8 cellular contexts compared by ENCODE assay signal in the genomic region with DNA sequence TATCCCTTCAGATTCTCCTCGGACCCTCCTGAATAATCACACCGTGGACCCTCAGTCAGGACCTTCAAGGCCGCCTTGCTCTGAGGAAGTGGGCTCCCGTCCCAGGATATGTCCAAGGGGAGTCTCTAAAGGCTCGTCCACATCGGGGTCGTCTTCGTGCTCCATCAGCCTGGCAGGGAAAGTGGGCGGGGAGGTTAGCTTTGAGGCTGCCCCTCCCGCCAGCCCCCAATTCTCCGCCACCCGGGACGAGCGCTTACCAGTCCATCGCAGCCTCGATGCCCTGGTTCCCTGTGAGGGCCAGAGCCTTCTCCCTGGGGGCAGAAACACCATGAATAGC. TPM values are rescaled to one million over a fixed set of nuclear protein-coding genes. Genes with fewer than 3 reads are reported as not detected.
DNase-seq lines count a peak whose midpoint lies in the region; ATAC-seq and TF ChIP-seq lines count a peak whose summit lies in the region.

No MANE protein-coding gene starts in this region.

- no TSS peak for BruUV-seq in PC-3 (replicated peaks; lab: Mats Ljungman, UMichigan)

- H3K4me2 ChIP-seq in PC-3 (ENCODE audit: low read length) (peak overlapping the region; percentile 94), parathyroid adenoma (ENCODE audit: low read length) (peak overlapping the region; percentile 77)

- H3K27me3 ChIP-seq in GM06990 (replicated peaks; ENCODE audit: control insufficient read depth, insufficient read depth, low read length) (no peaks in the 10 kb centered on the region), PC-3 (ENCODE audit: low read length) (no peaks in the 10 kb centered on the region), parathyroid adenoma (ENCODE audit: control insufficient read depth, insufficient read depth, low read length) (no peaks in the 10 kb centered on the region)

- no peaks in the 10 kb centered on the region for H3K9me3 ChIP-seq in PC-3 (ENCODE audit: low read length)
- H3K9me3 ChIP-seq in parathyroid adenoma (ENCODE audit: control insufficient read depth, low read length): no peaks in the 10 kb centered on the region

- DNase-seq in GM06990 (ENCODE audit: extremely low read depth, insufficient read length) (no peak), PC-3 (no peak), epithelial cell of prostate (ENCODE audit: low read depth, low spot score) (no peak), kidney tubule cell (ENCODE audit: low spot score) (no peak), GM20000 (ENCODE audit: low spot score) (no peak), NCI-H1048 (lab: John Stamatoyannopoulos, UW) (no peak)
- DNase-seq in stimulated activated naive CD4-positive, alpha-beta T cell treated with Interleukin-2 at 50 U/mL for 16 hours (lab: John Stamatoyannopoulos, UW): no peak

- H3K27ac ChIP-seq in PC-3 (ENCODE audit: low read length): peak overlapping the region; percentile 53
- peak overlapping the region; percentile 63 for H3K27ac ChIP-seq in epithelial cell of prostate
- peak overlapping the region; percentile 85 for H3K27ac ChIP-seq in parathyroid adenoma

- peak overlapping the region; percentile 95 for H3K4me3 ChIP-seq in GM06990 (replicated peaks; ENCODE audit: low read depth, low read length)
- H3K4me3 ChIP-seq in PC-3 (ENCODE audit: low read length): peak overlapping the region; percentile 98
- peak overlapping the region; percentile 91 for H3K4me3 ChIP-seq in parathyroid adenoma (ENCODE audit: low read depth, low read length)

- intact Hi-C loops in PC-3 (cut with micrococcal nuclease): loop anchor here (5.0 kb wide), 1 partner anchor 49 kb away; the partner anchor contains the start of genes HNRNPUL2 and TTC9C

- POLR2A ChIA-PET in PC-3 (lab: Charles Lee; ENCODE audit: unreplicated experiment): no interaction called here

- H4K20me1 ChIP-seq in PC-3 (ENCODE audit: low read length): no peaks in the 10 kb centered on the region

- H3K79me2 ChIP-seq in PC-3 (ENCODE audit: low read length) (peaks cover 40% of the 10 kb centered on the region), parathyroid adenoma (no peaks in the 10 kb centered on the region)

- no peak; the same call in 1 of the 2 replicates for ATAC-seq in PC-3

- TF ChIP-seq CTCF in GM06990 (IDR thresholded peaks at IDR 0.05; ENCODE audit: insufficient read depth, low read length, poor library complexity, severe bottlenecking) (no peak), PC-3 (conservative IDR thresholded peaks at IDR 0.05; ENCODE audit: low read depth, low read length) (no peak), parathyroid adenoma (IDR thresholded peaks at IDR 0.05) (no peak), GM20000 (IDR thresholded peaks at IDR 0.05; ENCODE audit: extremely low read depth, missing control alignments) (no peak)

- H3K9me2 ChIP-seq in PC-3 (replicated peaks; ENCODE audit: low read length): no peaks in the 10 kb centered on the region

- H3F3A ChIP-seq in PC-3 (ENCODE audit: low read length, unreplicated experiment): peaks cover 8% of the 10 kb centered on the region

- H3K9ac ChIP-seq in PC-3 (ENCODE audit: low read length) (peak overlapping the region; percentile 91), parathyroid adenoma (peak overlapping the region; percentile 67)

- H3K36me3 ChIP-seq in GM06990 (ENCODE audit: control insufficient read depth, insufficient read depth, low read length): peaks cover 7% of the 10 kb centered on the region
- peaks cover 4% of the 10 kb centered on the region for H3K36me3 ChIP-seq in PC-3 (ENCODE audit: low read depth, low read length)
- no peaks in the 10 kb centered on the region for H3K36me3 ChIP-seq in parathyroid adenoma (ENCODE audit: control insufficient read depth, insufficient read depth, low read length)

- CTCF ChIA-PET in PC-3 (lab: Charles Lee): no interaction called here

- H3K4me1 ChIP-seq in PC-3 (ENCODE audit: insufficient read depth, low read length) (peaks cover 24% of the 10 kb centered on the region), parathyroid adenoma (peaks cover 3% of the 10 kb centered on the region)

- peak overlapping the region; percentile 97 for H2AFZ ChIP-seq in PC-3 (ENCODE audit: low read length)
- H2AFZ ChIP-seq in parathyroid adenoma: peak overlapping the region; percentile 93

RNA-seq across cellular contexts. Expression of gene UBXN1, which starts 0.5 kb away (rescaled TPM):
- 190 and 311 TPM in 2 replicates for total RNA-seq in PC-3 (2014; rRNA removed)

RNA-seq across cellular contexts. Expression of gene LBHD1, which starts 6.3 kb away (rescaled TPM):
- total RNA-seq in PC-3 (2014; rRNA removed): 4.7 and 9.7 TPM in 2 replicates

RNA-seq across cellular contexts. Expression of gene UQCC3, which starts 6.9 kb away (rescaled TPM):
- total RNA-seq in PC-3 (2014; rRNA removed): 83.6 and 95.6 TPM in 2 replicates

RNA-seq across cellular contexts. Expression of gene LRRN4CL, which starts 10.9 kb away (rescaled TPM):
- total RNA-seq in PC-3 (2014; rRNA removed): 0.51 and 0.86 TPM in 2 replicates

RNA-seq across cellular contexts. Expression of gene CSKMT, which starts 13.3 kb away (rescaled TPM):
- total RNA-seq in PC-3 (2014; rRNA removed): 12.9 and 16.3 TPM in 2 replicates
